ENCODE assay signal across 7 cellular contexts in genomic region chr1:108066808-108067207, GRCh38.
"Had no signal": no experiment of that assay in that cellular context is flagged by ENCODE, and none has a peak within 500 bp of the region (broad histone marks: within the 10 kb centered on the region; RNA-seq: fewer than 3 reads in every experiment).

No MANE protein-coding gene starts in this region.

- DNase-seq: GM23248, GOT3, H7, HFFc6 had no signal

- ATAC-seq: HCT116, HepG2 had no signal

- H3K27ac Mint-ChIP-seq: HFFc6, IgD-negative memory B cell had no signal

- H3K4me3 Mint-ChIP-seq: HFFc6, IgD-negative memory B cell had no signal

- H3K9me3 Mint-ChIP-seq: HFFc6 had no signal
